In genomic region chr17:49968380-49969133, GRCh38 we compare ENCODE assay signal across 8 cellular contexts. TPM values are rescaled to one million over a fixed set of nuclear protein-coding genes. Genes with fewer than 3 reads are reported as not detected.
DNase-seq lines count a peak whose midpoint lies in the region; TF ChIP-seq lines count a peak whose summit lies in the region.

No MANE protein-coding gene starts in this region.

- H2BK120ac ChIP-seq in trophoblast cell (ENCODE audit: insufficient read depth, low read length, poor library complexity), result peak overlapping the region; percentile 26

- H3K27me3 ChIP-seq in HL-60 (ENCODE audit: insufficient read depth, poor library complexity, severe bottlenecking) (peaks cover 63% of the 10 kb centered on the region), Peyer's patch (peaks cover 0 to 82% of the 10 kb centered on the region in 2 donors), trophoblast cell (ENCODE audit: insufficient read depth, low read length) (peaks cover 83% of the 10 kb centered on the region)

- no peak overlapping the region for H3K4ac ChIP-seq in trophoblast cell (ENCODE audit: low read depth, low read length)

- peaks cover 24% of the 10 kb centered on the region for H3K79me1 ChIP-seq in trophoblast cell (ENCODE audit: low read length)

- H3K79me2 ChIP-seq in trophoblast cell (ENCODE audit: control insufficient read depth, insufficient read depth, low read length, poor library complexity), result no peaks in the 10 kb centered on the region

- H3K36me3 ChIP-seq in Peyer's patch (no peaks in the 10 kb centered on the region), trophoblast cell (ENCODE audit: control insufficient read depth in 1 of 2, insufficient read depth in 2 of 2, low read length in 2 of 2) (no peaks in the 10 kb centered on the region), urinary bladder (ENCODE audit: insufficient read depth) (no peaks in the 10 kb centered on the region)

- peaks cover 0 to 50% (median 11%) of the 10 kb centered on the region in 4 donors for H3K4me1 ChIP-seq in Peyer's patch
- H3K4me1 ChIP-seq in trophoblast cell (ENCODE audit: control insufficient read depth in 1 of 2, insufficient read depth in 2 of 2, low read length in 2 of 2), result peaks cover 41 to 45% of the 10 kb centered on the region in 2 experiments
- no peaks in the 10 kb centered on the region for H3K4me1 ChIP-seq in urinary bladder (ENCODE audit: insufficient read depth)

- DNase-seq in GF-D8 (lab: John Stamatoyannopoulos, UW), result peak; percentile 24
- peak; percentile 82 to 84 for DNase-seq in HL-60 (ENCODE audit: low read depth in 1 of 2, low spot score in 1 of 2)
- DNase-seq in Peyer's patch, result peak in 2 of 3 donors; percentile 52 to 73
- DNase-seq in activated T-helper 1 cell treated with anti-CD3 and anti-CD28 coated beads, Interleukin-2, amount 50 U/mL, for 16 hours (ENCODE audit: low read depth in 1 of 2, low spot score in 1 of 2), result peak; percentile 19 to 54
- DNase-seq in foreskin fibroblast, result peak; percentile 47 to 80
- peak; percentile 88 to 89 for DNase-seq in trophoblast cell
- no peak for DNase-seq in medulla oblongata (ENCODE audit: extremely low spot score)

- no peak overlapping the region for H2AK5ac ChIP-seq in trophoblast cell (ENCODE audit: low read length)

- H2AFZ ChIP-seq in trophoblast cell (ENCODE audit: insufficient read depth, low read length, poor library complexity), result peak overlapping the region; percentile 53

- H2BK5ac ChIP-seq in trophoblast cell (ENCODE audit: low read depth, low read length, poor library complexity), result peak overlapping the region; percentile 44

- no peak for TF ChIP-seq POLR2A in Peyer's patch (IDR thresholded peaks at IDR 0.05)

- H3K4me3 ChIP-seq in HL-60 (replicated peaks; ENCODE audit: insufficient read depth, low read length) (peak overlapping the region; percentile 56), Peyer's patch (peak overlapping the region; percentile 46 to 60 (median 51)), foreskin fibroblast (ENCODE audit: low read depth in 1 of 2, low read length in 2 of 2) (peak overlapping the region; percentile 16 to 43), trophoblast cell (ENCODE audit: low read depth, low read length) (peak overlapping the region; percentile 59), urinary bladder (ENCODE audit: low read depth, low read length) (peak overlapping the region; percentile 41)

- no peak overlapping the region for H3K23ac ChIP-seq in trophoblast cell (ENCODE audit: low read length)

- no peak overlapping the region for H2BK12ac ChIP-seq in trophoblast cell (ENCODE audit: low read length)

- H4K91ac ChIP-seq in trophoblast cell (ENCODE audit: low read depth, low read length), result peak overlapping the region; percentile 58

- WGBS in trophoblast cell (ENCODE audit: extremely low coverage, insufficient coverage, insufficient read length), result no CpG with 5 or more reads among the region's 65 CpGs
- WGBS in urinary bladder, result 2% methylated on average over 65 of the region's 65 CpGs

- H4K8ac ChIP-seq in trophoblast cell (ENCODE audit: low read depth, low read length), result peak overlapping the region; percentile 74

- peak overlapping the region; percentile 95 for H3K4me2 ChIP-seq in trophoblast cell (ENCODE audit: low read length)

- H3K9me3 ChIP-seq in Peyer's patch (no peaks in the 10 kb centered on the region), trophoblast cell (ENCODE audit: insufficient read depth, low read depth, low read length) (peaks cover 9% of the 10 kb centered on the region)

- TF ChIP-seq CTCF in HL-60 (IDR thresholded peaks at IDR 0.05; ENCODE audit: insufficient read depth, low read length), result no peak
- no peak for TF ChIP-seq CTCF in Peyer's patch (IDR thresholded peaks at IDR 0.05)
- TF ChIP-seq CTCF in foreskin fibroblast (IDR thresholded peaks at IDR 0.05; ENCODE audit: low read depth, low read length), result no peak

- no peak overlapping the region for H3K9ac ChIP-seq in trophoblast cell (ENCODE audit: low read length)

- H3K27ac ChIP-seq in HL-60 (replicated peaks), result peak overlapping the region; percentile 32
- H3K27ac ChIP-seq in Peyer's patch, result no peak overlapping the region
- H3K27ac ChIP-seq in trophoblast cell (ENCODE audit: low read depth, low read length), result peak overlapping the region; percentile 39
- no peak overlapping the region for H3K27ac ChIP-seq in urinary bladder (ENCODE audit: low read depth)

- H3K18ac ChIP-seq in trophoblast cell (ENCODE audit: low read length), result peak overlapping the region; percentile 54

- H4K12ac ChIP-seq in trophoblast cell (ENCODE audit: low read depth, low read length), result no peak overlapping the region

- H3K14ac ChIP-seq in trophoblast cell (ENCODE audit: low read length), result peak overlapping the region; percentile 9

RNA-seq across cellular contexts. Expression of gene DLX4, which starts 0.4 kb away (rescaled TPM):
- not detected for total RNA-seq in Peyer's patch
- 11.8 and 12.7 TPM in 2 replicates for polyA plus RNA-seq in trophoblast cell (2013)
- not detected for total RNA-seq in urinary bladder
- 0.20 TPM for polyA plus RNA-seq in urinary bladder

RNA-seq across cellular contexts. Expression of gene DLX3, which starts 26.5 kb away (rescaled TPM):
- total RNA-seq in Peyer's patch, result not detected
- polyA plus RNA-seq in trophoblast cell (2013), result 113 and 120 TPM in 2 replicates
- total RNA-seq in urinary bladder, result not detected
- polyA plus RNA-seq in urinary bladder, result 0.16 TPM

Comparison
In these comparisons a context has a peak if more than half of its experiments do, and no peak if none do; other contexts are left out.
1. H3K27ac ChIP-seq: peak in HL-60 (single experiment) and trophoblast cell (single experiment); none in Peyer's patch (0 of 4) and urinary bladder (single experiment).
2. Peak in every context shown above with its lines, with median percentiles within 50 percentile points of each other: H3K4me3 ChIP-seq.